ENCODE assay signal across 10 cellular contexts in the genomic region with DNA sequence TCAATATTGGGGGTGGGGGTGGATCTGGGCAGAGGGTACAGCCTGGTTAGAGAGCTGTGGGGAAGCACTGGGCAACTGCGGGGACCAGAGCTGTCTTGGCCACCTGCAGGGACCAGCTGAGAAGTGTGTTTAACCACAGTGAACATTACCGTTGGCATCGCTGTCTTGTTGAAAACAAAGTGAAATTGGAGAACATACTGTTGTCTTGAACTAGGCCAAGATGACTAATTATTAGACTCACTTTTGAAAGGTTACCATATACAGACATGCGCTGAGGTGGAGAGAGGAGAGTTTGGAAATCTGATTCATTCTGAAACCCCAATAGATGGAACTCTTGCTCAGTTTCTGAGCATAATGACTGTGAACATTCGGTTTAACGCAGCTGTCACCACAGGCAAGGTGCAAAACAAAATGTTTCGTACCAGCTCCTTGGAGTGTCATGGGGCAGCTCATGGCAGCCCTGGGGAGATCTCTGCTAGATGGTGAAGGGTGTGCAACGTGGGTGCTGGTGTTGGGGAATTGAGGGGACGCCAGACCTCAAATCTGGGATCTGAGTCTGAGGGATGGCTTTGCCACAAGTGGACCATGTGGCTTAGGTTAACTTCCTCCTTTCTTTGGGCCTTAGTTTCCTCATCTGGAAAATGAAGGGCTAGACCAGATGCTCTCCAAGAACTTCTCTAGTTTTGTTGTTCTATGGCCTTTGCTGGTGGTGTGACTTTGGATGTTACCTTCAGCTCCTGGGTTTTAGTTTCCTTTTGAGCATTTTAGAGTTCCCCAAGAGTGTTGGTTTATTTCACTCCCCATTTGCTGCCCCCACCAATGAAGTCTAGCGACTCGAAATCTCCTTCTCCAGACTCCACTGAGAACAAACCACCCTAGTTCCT. TPM values are rescaled to one million over a fixed set of nuclear protein-coding genes. Genes with fewer than 3 reads are reported as not detected.
DNase-seq lines count a peak whose midpoint lies in the region; ATAC-seq and TF ChIP-seq lines count a peak whose summit lies in the region.
"Had no signal": no experiment of that assay in that cellular context is flagged by ENCODE, and none has a peak within 500 bp of the region (broad histone marks: within the 10 kb centered on the region; RNA-seq: fewer than 3 reads in every experiment).

No MANE protein-coding gene starts in this region.

- DNase-seq in EH (ENCODE audit: low read depth) (peak; percentile 84), iris pigment epithelial cell (ENCODE audit: low read depth) (peak; percentile 96), ascending aorta (ENCODE audit: low spot score in 2 of 2) (no peak), endothelial cell (ENCODE audit: low spot score) (no peak), testis (no peak)
- peak; percentile 60 for DNase-seq in activated CD4-positive, alpha-beta T cell treated with anti-CD3 and anti-CD28 coated beads, Interleukin-2, amount 10 ng/mL, durations not matched to agents 7 days and 5 days

- no peaks in the 10 kb centered on the region for H3K4me1 ChIP-seq in ascending aorta
- H3K4me1 ChIP-seq in testis: no peaks in the 10 kb centered on the region

- TF ChIP-seq CTCF in ascending aorta (IDR thresholded peaks at IDR 0.05) (no peak), endothelial cell (IDR thresholded peaks at IDR 0.05; ENCODE audit: unreplicated experiment) (no peak), testis (IDR thresholded peaks at IDR 0.05) (no peak)

- no peaks in the 10 kb centered on the region for H3K27me3 Mint-ChIP-seq in activated CD4-positive, alpha-beta T cell treated with anti-CD3 and anti-CD28 coated beads, Interleukin-2, amount 10 ng/mL, durations not matched to agents 7 days and 5 days
- peaks cover 5% of the 10 kb centered on the region for H3K27me3 Mint-ChIP-seq in endothelial cell (ENCODE audit: unreplicated experiment)

- CTCF ChIA-PET in activated CD4-positive, alpha-beta T cell treated with anti-CD3 and anti-CD28 coated beads, Interleukin-2, amount 10 ng/mL, durations not matched to agents 7 days and 5 days (lab: Charles Lee): interaction anchor here (0.6 to 3.7 kb wide), 19 partner anchors 10 to 400 kb away, joined by 3 to 23 read pairs (median 4); no protein-coding TSS in a partner anchor

- 83 to 90% methylated on average over 11 of the region's 11 CpGs for WGBS in testis, 2 donors

- POLR2A ChIA-PET in activated CD4-positive, alpha-beta T cell treated with anti-CD3 and anti-CD28 coated beads, Interleukin-2, amount 10 ng/mL, durations not matched to agents 7 days and 5 days (lab: Charles Lee): interaction anchor here (0.7 to 1.6 kb wide), 5 partner anchors 18 to 204 kb away, joined by 3 to 7 read pairs (median 3); no protein-coding TSS in a partner anchor

- peak overlapping the region; percentile 0 for H3K4me3 Mint-ChIP-seq in activated CD4-positive, alpha-beta T cell treated with anti-CD3 and anti-CD28 coated beads, Interleukin-2, amount 10 ng/mL, durations not matched to agents 7 days and 5 days
- H3K4me3 Mint-ChIP-seq in endothelial cell (ENCODE audit: unreplicated experiment): no peak overlapping the region
- H3K4me3 Mint-ChIP-seq: neural crest cell had no signal

- H3K9me3 Mint-ChIP-seq in activated CD4-positive, alpha-beta T cell treated with anti-CD3 and anti-CD28 coated beads, Interleukin-2, amount 10 ng/mL, durations not matched to agents 7 days and 5 days: peaks cover 4% of the 10 kb centered on the region
- H3K9me3 Mint-ChIP-seq in endothelial cell (ENCODE audit: unreplicated experiment): no peaks in the 10 kb centered on the region
- H3K9me3 Mint-ChIP-seq: neural crest cell had no signal

- peaks cover 40% of the 10 kb centered on the region for H3K4me1 Mint-ChIP-seq in activated CD4-positive, alpha-beta T cell treated with anti-CD3 and anti-CD28 coated beads, Interleukin-2, amount 10 ng/mL, durations not matched to agents 7 days and 5 days
- peaks cover 6% of the 10 kb centered on the region for H3K4me1 Mint-ChIP-seq in endothelial cell (ENCODE audit: unreplicated experiment)
- H3K4me1 Mint-ChIP-seq: neural crest cell had no signal

- H3K27me3 ChIP-seq in ascending aorta: no peaks in the 10 kb centered on the region
- no peaks in the 10 kb centered on the region for H3K27me3 ChIP-seq in testis
- H3K27me3 ChIP-seq: SJCRH30 had no signal

- H3K36me3 ChIP-seq in ascending aorta (no peaks in the 10 kb centered on the region), testis (ENCODE audit: low read depth, missing control alignments) (no peaks in the 10 kb centered on the region)
- H3K36me3 ChIP-seq: SJCRH30 had no signal

- intact Hi-C loops in ascending aorta (cut with DNase I): loop anchor here (5.0 kb wide), 2 partner anchors 166 to 446 kb away; no protein-coding TSS in a partner anchor
- intact Hi-C loops in testis (cut with DNase I; ENCODE audit: low total_unique reads): no loop called here

- H3K9me3 ChIP-seq in ascending aorta (no peaks in the 10 kb centered on the region), testis (no peaks in the 10 kb centered on the region)
- H3K9me3 ChIP-seq: SJCRH30 had no signal

- H3K27ac ChIP-seq in ascending aorta (peak overlapping the region in 1 of 2 donors; percentile 40), testis (no peak overlapping the region)
- H3K27ac ChIP-seq: SJCRH30 had no signal

- H3K4me3 ChIP-seq in ascending aorta: no peak overlapping the region
- H3K4me3 ChIP-seq in testis: no peak overlapping the region
- H3K4me3 ChIP-seq: SJCRH30 had no signal

- peak overlapping the region; percentile 86 for H3K27ac Mint-ChIP-seq in activated CD4-positive, alpha-beta T cell treated with anti-CD3 and anti-CD28 coated beads, Interleukin-2, amount 10 ng/mL, durations not matched to agents 7 days and 5 days
- no peak overlapping the region for H3K27ac Mint-ChIP-seq in endothelial cell (ENCODE audit: unreplicated experiment)

- no peak for TF ChIP-seq POLR2A in testis (IDR thresholded peaks at IDR 0.05)

- H3K36me3 Mint-ChIP-seq in activated CD4-positive, alpha-beta T cell treated with anti-CD3 and anti-CD28 coated beads, Interleukin-2, amount 10 ng/mL, durations not matched to agents 7 days and 5 days (ENCODE audit: low read depth): peaks cover 4% of the 10 kb centered on the region
- no peaks in the 10 kb centered on the region for H3K36me3 Mint-ChIP-seq in endothelial cell (ENCODE audit: low read depth, unreplicated experiment)

- ATAC-seq in GM19467 (IDR thresholded peaks at IDR 0.05; ENCODE audit: unreplicated experiment) (peak; percentile 65), HG03521 (IDR thresholded peaks at IDR 0.05; ENCODE audit: unreplicated experiment) (peak; percentile 67)

RNA-seq across cellular contexts. Expression of a gene that starts 24.6 kb away (rescaled TPM):
- not detected for total RNA-seq in activated CD4-positive, alpha-beta T cell treated with anti-CD3 and anti-CD28 coated beads, Interleukin-2, amount 10 ng/mL, durations not matched to agents 7 days and 5 days
- not detected for total RNA-seq in ascending aorta
- total RNA-seq in endothelial cell (ENCODE audit: unreplicated experiment): not detected
- 100 to 1,000 TPM in 1 of 2 donors, 10 to 100 TPM in 1; 79.2 to 202 TPM for total RNA-seq in testis
- polyA plus RNA-seq in testis (ENCODE audit: insufficient read depth, low read depth, low replicate concordance): 244 TPM
- total RNA-seq: neural crest cell, SJCRH30 had no signal

Comparison
In these comparisons a context has a peak if more than half of its experiments do, and no peak if none do; other contexts are left out.
1. DNase-seq: peak in EH (single experiment), activated CD4-positive, alpha-beta T cell treated with anti-CD3 and anti-CD28 coated beads, Interleukin-2, amount 10 ng/mL, durations not matched to agents 7 days and 5 days (single experiment) and iris pigment epithelial cell (single experiment); none in ascending aorta (0 of 2), endothelial cell (single experiment) and testis (single experiment).
2. RNA of a gene that starts 24.6 kb away (total RNA-seq): 79.2 to 202 TPM in testis; not detected in activated CD4-positive, alpha-beta T cell treated with anti-CD3 and anti-CD28 coated beads, Interleukin-2, amount 10 ng/mL, durations not matched to agents 7 days and 5 days, not detected in ascending aorta (single experiment) and not detected in endothelial cell (single experiment); every median in the first group is over 10 times any median in the second.